9 cellular contexts compared by ENCODE assay signal in genomic region chr1:21292991-21293536, GRCh38. TPM values are rescaled to one million over a fixed set of nuclear protein-coding genes. Genes with fewer than 3 reads are reported as not detected.
DNase-seq lines count a peak whose midpoint lies in the region; ATAC-seq and TF ChIP-seq lines count a peak whose summit lies in the region.
"Had no signal": no experiment of that assay in that cellular context is flagged by ENCODE, and none has a peak within 500 bp of the region (broad histone marks: within the 10 kb centered on the region; RNA-seq: fewer than 3 reads in every experiment).

No MANE protein-coding gene starts in this region.

- H3K4me3 ChIP-seq in ovary: no peak overlapping the region

- H3K4me1 Mint-ChIP-seq in activated naive CD4-positive, alpha-beta T cell treated with anti-CD3 and anti-CD28 coated beads for 36 hours (ENCODE audit: low read depth): peaks cover 89% of the 10 kb centered on the region

- H3K27ac ChIP-seq in ovary: peak overlapping the region; percentile 7 to 37
- H3K27ac ChIP-seq: 22Rv1 had no signal

- ATAC-seq in HG03521 (IDR thresholded peaks at IDR 0.05; ENCODE audit: unreplicated experiment): peak; percentile 24
- ATAC-seq in GM21367 (IDR thresholded peaks at IDR 0.05; ENCODE audit: unreplicated experiment): no peak

- H3K27me3 ChIP-seq in ovary: no peaks in the 10 kb centered on the region

- no peaks in the 10 kb centered on the region for H3K9me3 ChIP-seq in ovary

- no peaks in the 10 kb centered on the region for H3K27me3 Mint-ChIP-seq in activated naive CD4-positive, alpha-beta T cell treated with anti-CD3 and anti-CD28 coated beads for 36 hours (ENCODE audit: low read depth)

- H3K4me3 Mint-ChIP-seq in activated naive CD4-positive, alpha-beta T cell treated with anti-CD3 and anti-CD28 coated beads for 36 hours: peak overlapping the region; percentile 67

- DNase-seq in NCI-H2171 treated with DMSO at 0.1 percent for 48 hours (lab: John Stamatoyannopoulos, UW) (peak; percentile 14), NCI-H2171 (lab: John Stamatoyannopoulos, UW) (no peak), ovary (no peak), NCI-H1092 treated with DMSO at 0.1 percent for 48 hours (lab: John Stamatoyannopoulos, UW) (no peak), NCI-H446 treated with DMSO at 0.1 percent for 48 hours (lab: John Stamatoyannopoulos, UW) (no peak)
- peak; percentile 86 for DNase-seq in activated naive CD4-positive, alpha-beta T cell treated with anti-CD3 and anti-CD28 coated beads for 36 hours

- CTCF ChIA-PET in activated naive CD4-positive, alpha-beta T cell treated with anti-CD3 and anti-CD28 coated beads for 36 hours (lab: Charles Lee): interaction anchor here (0.9 to 5.7 kb wide), 11 partner anchors 23 to 73 kb away, joined by 3 to 41 read pairs (median 4); no protein-coding TSS in a partner anchor

- WGBS in ovary, 3 donors: 66 to 72% (median 66%) methylated on average over 9 of the region's 9 CpGs

- no peaks in the 10 kb centered on the region for H3K9me3 Mint-ChIP-seq in activated naive CD4-positive, alpha-beta T cell treated with anti-CD3 and anti-CD28 coated beads for 36 hours

- TF ChIP-seq CTCF in ovary (IDR thresholded peaks at IDR 0.05): no peak

- H3K36me3 Mint-ChIP-seq in activated naive CD4-positive, alpha-beta T cell treated with anti-CD3 and anti-CD28 coated beads for 36 hours (ENCODE audit: low read depth): peaks cover 23% of the 10 kb centered on the region

- peak overlapping the region; percentile 99 for H3K27ac Mint-ChIP-seq in activated naive CD4-positive, alpha-beta T cell treated with anti-CD3 and anti-CD28 coated beads for 36 hours

- peaks cover 26% of the 10 kb centered on the region for H3K4me1 ChIP-seq in ovary (ENCODE audit: insufficient read depth)

- intact Hi-C loops in activated naive CD4-positive, alpha-beta T cell treated with anti-CD3 and anti-CD28 coated beads for 36 hours (cut with micrococcal nuclease): loop anchor here (1.0 to 10.0 kb wide), 5 partner anchors 35 to 1108 kb away; partner anchors contain the start of genes HP1BP3, PLA2G2C and UBXN10
- intact Hi-C loops in ovary (cut with DNase I): no loop called here

- no peak for TF ChIP-seq POLR2A in ovary (IDR thresholded peaks at IDR 0.05)

- no peaks in the 10 kb centered on the region for H3K36me3 ChIP-seq in ovary

- no peak for TF ChIP-seq EP300 in ovary (IDR thresholded peaks at IDR 0.05)

RNA-seq across cellular contexts. Expression of gene ECE1, which starts 2.8 kb away (rescaled TPM):
- 100 to 1,000 TPM; 160 to 166 TPM for total RNA-seq in activated naive CD4-positive, alpha-beta T cell treated with anti-CD3 and anti-CD28 coated beads for 36 hours
- total RNA-seq in ovary: 100 to 1,000 TPM in 4 of 7 donors, 10 to 100 TPM in 3; 37.3 to 183 (median 119) TPM
- 100 to 1,000 TPM in 1 of 2 donors, 10 to 100 TPM in 1; 84.0 to 313 TPM for polyA plus RNA-seq in ovary

Comparison
In these comparisons a context has a peak if more than half of its experiments do, and no peak if none do; other contexts are left out.
1. DNase-seq: peak in NCI-H2171 treated with DMSO at 0.1 percent for 48 hours (single experiment) and activated naive CD4-positive, alpha-beta T cell treated with anti-CD3 and anti-CD28 coated beads for 36 hours (single experiment); none in NCI-H2171 (single experiment), ovary (0 of 5), NCI-H1092 treated with DMSO at 0.1 percent for 48 hours (single experiment) and NCI-H446 treated with DMSO at 0.1 percent for 48 hours (single experiment).